Comparison of ENCODE assay signal across 10 cellular contexts in genomic region chr9:5500441-5501235, GRCh38. TPM values are rescaled to one million over a fixed set of nuclear protein-coding genes. Genes with fewer than 3 reads are reported as not detected.
A peak's percentile ranks its signal among the peaks of the same experiment; 100 is the strongest.
DNase-seq lines count a peak whose midpoint lies in the region; ATAC-seq and TF ChIP-seq lines count a peak whose summit lies in the region.
"Had no signal": no experiment of that assay in that cellular context is flagged by ENCODE, and none has a peak within 500 bp of the region (broad histone marks: within the 10 kb centered on the region; RNA-seq: fewer than 3 reads in every experiment).

No MANE protein-coding gene starts in this region.

- 37 to 57% methylated on average over 18 of the region's 18 CpGs for WGBS in testis, 2 donors

- intact Hi-C loops in testis (cut with DNase I; ENCODE audit: low total_unique reads), result no loop called here

- no peak overlapping the region for H2AFZ ChIP-seq in Loucy (ENCODE audit: low read length)

- H4K20me1 ChIP-seq in Loucy (ENCODE audit: insufficient read depth, low read length, poor library complexity, severe bottlenecking), result no peaks in the 10 kb centered on the region

- peak overlapping the region; percentile 66 for H3K4me2 ChIP-seq in Loucy (ENCODE audit: low read depth, low read length, poor library complexity, severe bottlenecking)

- H3K27me3 ChIP-seq in Loucy (ENCODE audit: insufficient read depth, low read length, poor library complexity, severe bottlenecking) (no peaks in the 10 kb centered on the region), testis (no peaks in the 10 kb centered on the region)

- H3K9me3 ChIP-seq in Loucy (ENCODE audit: insufficient read depth, low read depth, low read length), result no peaks in the 10 kb centered on the region
- no peaks in the 10 kb centered on the region for H3K9me3 ChIP-seq in testis

- no peak for TF ChIP-seq CTCF in Loucy (conservative IDR thresholded peaks at IDR 0.05; ENCODE audit: low read length)
- no peak for TF ChIP-seq CTCF in testis (IDR thresholded peaks at IDR 0.05)

- H3K27ac ChIP-seq in testis, result peak overlapping the region in 1 of 2 donors; percentile 69

- H3K4me1 ChIP-seq in Loucy (ENCODE audit: insufficient read depth, low read length, poor library complexity, severe bottlenecking) (peaks cover 58% of the 10 kb centered on the region), testis (peaks cover 18% of the 10 kb centered on the region)

- H3K36me3 ChIP-seq in Loucy (ENCODE audit: insufficient read depth, low read length) (no peaks in the 10 kb centered on the region), testis (ENCODE audit: low read depth, missing control alignments) (no peaks in the 10 kb centered on the region)

- H3K9ac ChIP-seq in Loucy (ENCODE audit: low read depth, low read length, poor library complexity, severe bottlenecking), result peak overlapping the region; percentile 18

- no peak for ATAC-seq in GM21717 (IDR thresholded peaks at IDR 0.05; ENCODE audit: unreplicated experiment)

- no peaks in the 10 kb centered on the region for H3K9me2 ChIP-seq in Loucy (replicated peaks; ENCODE audit: low read depth, low read length)

- no peak for TF ChIP-seq POLR2A in testis (IDR thresholded peaks at IDR 0.05)

- no peaks in the 10 kb centered on the region for H3K79me2 ChIP-seq in Loucy (ENCODE audit: insufficient read depth, low read length)

- peak; percentile 88 for DNase-seq in amniotic epithelial cell (ENCODE audit: low read depth)
- peak; percentile 35 for DNase-seq in hepatic stellate cell (ENCODE audit: low spot score)
- DNase-seq in testis, result peak; percentile 89
- no peak for DNase-seq in GF-D8 (lab: John Stamatoyannopoulos, UW)
- no peak for DNase-seq in T-helper 1 cell
- DNase-seq in NCI-H226, result no peak
- DNase-seq: activated effector memory CD4-positive, alpha-beta T cell treated with Interleukin-2 at 50 U/mL for 16 hours; T-helper 9 cell had no signal

- peaks cover 15% of the 10 kb centered on the region; the same call in 1 of the 2 replicates for H3F3A ChIP-seq in Loucy (ENCODE audit: low read depth)

- H3K4me3 ChIP-seq in Loucy (ENCODE audit: low read length, poor library complexity, severe bottlenecking) (peak overlapping the region; percentile 36), testis (no peak overlapping the region)

RNA-seq across cellular contexts. Expression of gene PDCD1LG2, which starts 9.7 kb away (rescaled TPM):
- total RNA-seq in testis, result under 1 TPM; 0.63 to 0.81 TPM
- 2.4 TPM for polyA plus RNA-seq in testis (ENCODE audit: insufficient read depth, low read depth, low replicate concordance)

RNA-seq across cellular contexts. Expression of gene CD274, which starts 50.3 kb away (rescaled TPM):
- 1 to 10 TPM; 1.3 to 1.5 TPM for total RNA-seq in testis
- polyA plus RNA-seq in testis (ENCODE audit: insufficient read depth, low read depth, low replicate concordance), result 4.6 TPM

Comparison
In these comparisons a context has a peak if more than half of its experiments do, and no peak if none do; other contexts are left out.
1. DNase-seq: peak in amniotic epithelial cell (single experiment), hepatic stellate cell (single experiment) and testis (single experiment); none in GF-D8 (single experiment), T-helper 1 cell (0 of 5) and NCI-H226 (single experiment).